ENCODE assay signal across 6 cellular contexts in the genomic region with DNA sequence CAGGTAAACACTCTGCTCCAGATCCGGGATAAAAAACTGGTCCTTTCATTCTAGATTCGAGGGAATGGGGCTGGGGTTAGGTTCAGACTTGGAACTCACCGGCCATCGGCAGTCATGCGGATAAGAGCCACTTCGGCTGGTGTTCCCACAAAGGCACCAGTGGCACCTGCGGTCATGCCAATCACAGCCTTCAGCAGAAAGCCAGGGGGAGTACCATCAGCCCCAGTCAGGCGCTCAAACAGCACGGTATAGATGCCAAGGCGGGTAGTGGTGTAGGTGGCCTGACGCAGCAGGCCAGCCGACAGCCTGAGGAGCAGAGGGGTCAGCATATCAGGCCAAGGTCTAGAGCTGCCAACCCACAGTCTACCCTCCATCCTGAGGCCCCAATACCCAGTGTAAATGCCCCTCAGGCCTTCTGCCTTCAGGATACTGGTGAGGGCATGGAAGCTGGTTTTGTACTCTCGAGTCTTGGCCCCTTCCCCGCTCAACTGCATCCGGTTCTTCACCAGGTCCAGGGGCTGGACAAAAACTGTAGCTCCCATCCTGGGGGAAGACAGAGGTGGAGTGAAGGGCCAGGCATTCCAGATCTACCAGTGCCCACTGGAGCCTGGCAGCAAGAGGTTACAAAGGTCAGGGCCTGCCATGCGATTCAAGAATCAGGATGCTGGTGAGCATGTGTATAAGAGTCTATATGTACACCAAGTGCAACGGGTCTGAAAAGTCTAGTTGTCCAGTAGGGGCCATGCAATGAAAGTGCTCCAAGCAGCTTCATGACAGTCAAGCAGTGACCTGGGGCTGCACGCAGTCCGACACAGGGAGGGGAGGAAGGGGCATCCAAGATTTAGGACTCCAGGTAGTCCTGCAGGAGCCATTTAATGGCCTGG. TPM values are rescaled to one million over a fixed set of nuclear protein-coding genes. Genes with fewer than 3 reads are reported as not detected.
DNase-seq lines count a peak whose midpoint lies in the region; ATAC-seq and TF ChIP-seq lines count a peak whose summit lies in the region.

No MANE protein-coding gene starts in this region.

- intact Hi-C loops in heart right ventricle (cut with DNase I) (loop anchor here in 3 of 10 donors (1.0 to 10.0 kb wide), 2 partner anchors 30 to 46 kb away; a partner anchor contains a TSS), left cardiac atrium (cut with DNase I) (no loop called here)

- TF ChIP-seq CTCF in heart right ventricle (IDR thresholded peaks at IDR 0.05) (peak in 1 of 9 donors; percentile 13), fibroblast of the aortic adventitia (IDR thresholded peaks at IDR 0.05; ENCODE audit: insufficient read depth, low read length) (no peak)

- peak in 2 of 8 donors; percentile 2 to 8 for ATAC-seq in heart right ventricle
- ATAC-seq in left cardiac atrium, result no peak
- ATAC-seq in GM21515 (IDR thresholded peaks at IDR 0.05; ENCODE audit: unreplicated experiment), result no peak

- H3K27me3 ChIP-seq in heart right ventricle, result no peaks in the 10 kb centered on the region
- H3K27me3 ChIP-seq in thymus (ENCODE audit: control insufficient read depth, insufficient read depth), result no peaks in the 10 kb centered on the region

- H3K27ac ChIP-seq in heart right ventricle, result peak overlapping the region; percentile 89 to 98 (median 94)
- peak overlapping the region; percentile 98 for H3K27ac ChIP-seq in thymus (ENCODE audit: low read depth)

- DNase-seq in heart right ventricle (no peak), left cardiac atrium (no peak), fibroblast of the aortic adventitia (ENCODE audit: low read depth) (no peak), NCI-H2171 treated with DMSO at 0.1 percent for 48 hours (lab: John Stamatoyannopoulos, UW) (no peak)

- H3K4me1 ChIP-seq in heart right ventricle (peaks cover 20 to 62% (median 44%) of the 10 kb centered on the region in 9 donors), thymus (ENCODE audit: control insufficient read depth, insufficient read depth, low read length) (peaks cover 30% of the 10 kb centered on the region)

- H3K36me3 ChIP-seq in heart right ventricle (peaks cover 0 to 57% (median 19%) of the 10 kb centered on the region in 9 donors), thymus (ENCODE audit: control insufficient read depth, insufficient read depth) (peaks cover 41% of the 10 kb centered on the region)

- no peaks in the 10 kb centered on the region for H3K9me3 ChIP-seq in heart right ventricle
- no peaks in the 10 kb centered on the region for H3K9me3 ChIP-seq in thymus (ENCODE audit: control insufficient read depth)

- H3K4me3 ChIP-seq in heart right ventricle (peak overlapping the region; percentile 50 to 95 (median 85)), fibroblast of the aortic adventitia (ENCODE audit: low read depth, low read length) (peak overlapping the region; percentile 94), thymus (ENCODE audit: low read length) (peak overlapping the region; percentile 72)

- WGBS in heart right ventricle, 2 donors, result 38 to 49% methylated on average over 19 of the region's 19 CpGs
- 70% methylated on average over 19 of the region's 19 CpGs for WGBS in thymus

RNA-seq across cellular contexts. Expression of a gene that starts 0.9 kb away (rescaled TPM):
- total RNA-seq in heart right ventricle (100 to 1,000 TPM; 181 to 312 (median 242) TPM), left cardiac atrium (100 to 1,000 TPM; 166 to 175 TPM), fibroblast of the aortic adventitia (ENCODE audit: low replicate concordance) (28.3 and 49.9 TPM in 2 replicates)
- polyA plus RNA-seq in heart right ventricle (100 to 1,000 TPM; 126 to 127 TPM), thymus (30.9 TPM)

RNA-seq across cellular contexts. Expression of a gene that starts 1.2 kb away (rescaled TPM):
- 100 to 1,000 TPM in 1 of 10 donors, 10 to 100 TPM in 9; 65.0 to 104 (median 80.9) TPM for total RNA-seq in heart right ventricle
- 100 to 1,000 TPM; 132 to 202 TPM for polyA plus RNA-seq in heart right ventricle
- 10 to 100 TPM; 76.2 to 95.6 TPM for total RNA-seq in left cardiac atrium
- 17.2 and 26.4 TPM in 2 replicates for total RNA-seq in fibroblast of the aortic adventitia (ENCODE audit: low replicate concordance)
- polyA plus RNA-seq in thymus, result 189 TPM

RNA-seq across cellular contexts. Expression of a gene that starts 6.8 kb away (rescaled TPM):
- total RNA-seq in heart right ventricle (under 1 TPM in 5 of 10 donors, not detected in 5; 0.15 to 0.53 (median 0.39) TPM), left cardiac atrium (under 1 TPM; 0.13 to 0.15 TPM), fibroblast of the aortic adventitia (ENCODE audit: low replicate concordance) (not detected in 2 replicates)
- polyA plus RNA-seq in heart right ventricle (under 1 TPM; 0.04 to 0.15 TPM), thymus (0.09 TPM)

RNA-seq across cellular contexts. Expression of a gene that starts 9.4 kb away (rescaled TPM):
- 100 to 1,000 TPM; 144 to 376 (median 160) TPM for total RNA-seq in heart right ventricle
- 100 to 1,000 TPM; 170 to 830 TPM for polyA plus RNA-seq in heart right ventricle
- 100 to 1,000 TPM; 254 to 303 TPM for total RNA-seq in left cardiac atrium
- 507 and 514 TPM in 2 replicates for total RNA-seq in fibroblast of the aortic adventitia (ENCODE audit: low replicate concordance)
- polyA plus RNA-seq in thymus, result 727 TPM

RNA-seq across cellular contexts. Expression of a gene that starts 12.0 kb away (rescaled TPM):
- total RNA-seq in heart right ventricle, result 1,000 to 10,000 TPM in 2 of 10 donors, 100 to 1,000 TPM in 8; 609 to 1,418 (median 746) TPM
- 1,000 to 10,000 TPM in 1 of 2 donors, 100 to 1,000 TPM in 1; 143 to 1,668 TPM for polyA plus RNA-seq in heart right ventricle
- 100 to 1,000 TPM; 149 to 228 TPM for total RNA-seq in left cardiac atrium
- total RNA-seq in fibroblast of the aortic adventitia (ENCODE audit: low replicate concordance), result 2.8 and 4.7 TPM in 2 replicates
- 25.7 TPM for polyA plus RNA-seq in thymus
